Comparison of ENCODE assay signal across 8 cellular contexts in the genomic region with DNA sequence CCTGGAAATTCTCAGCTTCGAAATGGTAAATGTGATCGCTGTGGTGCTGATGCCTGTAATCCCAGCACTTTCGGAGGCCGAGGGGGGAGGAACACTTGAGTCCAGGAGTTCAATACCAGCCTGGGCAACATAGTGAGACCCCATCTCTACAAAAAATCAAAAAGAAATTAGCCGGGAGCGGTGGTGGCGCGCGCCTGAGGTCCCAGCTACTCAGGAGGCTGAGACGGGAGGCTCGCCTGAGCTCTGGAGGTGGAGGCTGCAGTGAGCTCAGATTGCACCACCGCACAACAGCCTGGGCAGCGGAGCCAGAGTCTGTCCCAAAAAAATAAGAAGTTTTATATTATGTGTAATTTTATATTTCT. TPM values are rescaled to one million over a fixed set of nuclear protein-coding genes. Genes with fewer than 3 reads are reported as not detected.
DNase-seq lines count a peak whose midpoint lies in the region; ATAC-seq and TF ChIP-seq lines count a peak whose summit lies in the region.

No MANE protein-coding gene starts in this region.

- H3K79me1 ChIP-seq in trophoblast cell (ENCODE audit: low read length) = peaks cover 12% of the 10 kb centered on the region

- H2BK120ac ChIP-seq in trophoblast cell (ENCODE audit: insufficient read depth, low read length, poor library complexity) = no peak overlapping the region

- peak overlapping the region; percentile 34 for H2BK5ac ChIP-seq in trophoblast cell (ENCODE audit: low read depth, low read length, poor library complexity)

- peak overlapping the region; percentile 87 for H4K12ac ChIP-seq in trophoblast cell (ENCODE audit: low read depth, low read length)

- peak overlapping the region; percentile 95 for H4K91ac ChIP-seq in trophoblast cell (ENCODE audit: low read depth, low read length)

- H3K9me3 ChIP-seq in DOHH2 (ENCODE audit: control insufficient read depth, insufficient read depth, low read length) (no peaks in the 10 kb centered on the region), Panc1 (ENCODE audit: control insufficient read depth, insufficient read depth, low read depth, low read length) (no peaks in the 10 kb centered on the region), esophagus muscularis mucosa (no peaks in the 10 kb centered on the region), trophoblast cell (ENCODE audit: insufficient read depth, low read depth, low read length) (peaks cover 2% of the 10 kb centered on the region)

- POLR2A ChIA-PET in Panc1 (lab: Charles Lee) = interaction anchor here (0.5 to 1.0 kb wide), 2 partner anchors 24 to 91 kb away, joined by 3 to 8 read pairs; no protein-coding TSS in a partner anchor

- H3K4ac ChIP-seq in trophoblast cell (ENCODE audit: low read depth, low read length) = peak overlapping the region; percentile 96

- H3K36me3 ChIP-seq in DOHH2 (ENCODE audit: control insufficient read depth, low read length) (peaks cover 59% of the 10 kb centered on the region), Panc1 (ENCODE audit: control insufficient read depth, insufficient read depth, low read length) (peaks cover 8% of the 10 kb centered on the region), esophagus muscularis mucosa (peaks cover 12 to 39% (median 37%) of the 10 kb centered on the region in 4 donors), trophoblast cell (ENCODE audit: control insufficient read depth in 1 of 2, insufficient read depth in 2 of 2, low read length in 2 of 2) (peaks cover 23 to 25% of the 10 kb centered on the region in 2 experiments)

- no peak for DNase-seq in Panc1 (ENCODE audit: low read depth, low spot score)
- no peak for DNase-seq in esophagus muscularis mucosa (ENCODE audit: extremely low spot score)
- peak in 1 of 2 donors; percentile 45 for DNase-seq in trophoblast cell
- no peak for DNase-seq in NCI-H774 (lab: John Stamatoyannopoulos, UW)
- no peak for DNase-seq in NCI-H2029 (lab: John Stamatoyannopoulos, UW)
- DNase-seq in RKO (ENCODE audit: low spot score) = no peak
- DNase-seq in AG08395 (ENCODE audit: low spot score) = no peak

- H3K79me2 ChIP-seq in DOHH2 (ENCODE audit: control insufficient read depth, low read length) (peaks cover 63% of the 10 kb centered on the region), trophoblast cell (ENCODE audit: control insufficient read depth, insufficient read depth, low read length, poor library complexity) (peaks cover 17% of the 10 kb centered on the region)

- TF ChIP-seq EP300 in esophagus muscularis mucosa (IDR thresholded peaks at IDR 0.05) = no peak

- peak overlapping the region; percentile 93 for H3K9ac ChIP-seq in trophoblast cell (ENCODE audit: low read length)

- no TSS peak for BruUV-seq in Panc1 (replicated peaks; lab: Mats Ljungman, UMichigan)

- no peak for ATAC-seq in Panc1

- H3K4me2 ChIP-seq in DOHH2 (ENCODE audit: low read length) = peak overlapping the region; percentile 83
- H3K4me2 ChIP-seq in trophoblast cell (ENCODE audit: low read length) = peak overlapping the region; percentile 55

- H3K27me3 ChIP-seq in DOHH2 (ENCODE audit: control insufficient read depth, low read length) = no peaks in the 10 kb centered on the region
- H3K27me3 ChIP-seq in Panc1 (ENCODE audit: control insufficient read depth, insufficient read depth, low read length) = no peaks in the 10 kb centered on the region
- no peaks in the 10 kb centered on the region for H3K27me3 ChIP-seq in esophagus muscularis mucosa
- no peaks in the 10 kb centered on the region for H3K27me3 ChIP-seq in trophoblast cell (ENCODE audit: insufficient read depth, low read length)

- H3K4me1 ChIP-seq in DOHH2 (ENCODE audit: control insufficient read depth, low read length) = peaks cover 17% of the 10 kb centered on the region
- H3K4me1 ChIP-seq in Panc1 (ENCODE audit: control insufficient read depth, insufficient read depth, low read length) = peaks cover 27% of the 10 kb centered on the region
- H3K4me1 ChIP-seq in esophagus muscularis mucosa = peaks cover 29 to 49% (median 45%) of the 10 kb centered on the region in 4 donors
- peaks cover 11 to 14% of the 10 kb centered on the region in 2 experiments for H3K4me1 ChIP-seq in trophoblast cell (ENCODE audit: control insufficient read depth in 1 of 2, insufficient read depth in 2 of 2, low read length in 2 of 2)

- H2AK5ac ChIP-seq in trophoblast cell (ENCODE audit: low read length) = peak overlapping the region; percentile 13

- H3F3A ChIP-seq in DOHH2 (ENCODE audit: control insufficient read depth, insufficient read depth) = peaks cover 13% of the 10 kb centered on the region

- H2BK12ac ChIP-seq in trophoblast cell (ENCODE audit: low read length) = no peak overlapping the region

- no peak overlapping the region for H3K18ac ChIP-seq in trophoblast cell (ENCODE audit: low read length)

- intact Hi-C loops in Panc1 (cut with micrococcal nuclease; ENCODE audit: unreplicated experiment) = no loop called here
- intact Hi-C loops in esophagus muscularis mucosa (cut with DNase I) = no loop called here

- no peak overlapping the region for H3K23ac ChIP-seq in trophoblast cell (ENCODE audit: low read length)

- no peak overlapping the region for H2AFZ ChIP-seq in trophoblast cell (ENCODE audit: insufficient read depth, low read length, poor library complexity)

- no peak for TF ChIP-seq POLR2A in esophagus muscularis mucosa (IDR thresholded peaks at IDR 0.05; ENCODE audit: low read depth)

- peak overlapping the region; percentile 93 for H3K4me3 ChIP-seq in DOHH2 (ENCODE audit: low read length)
- peak overlapping the region; percentile 81 to 88 for H3K4me3 ChIP-seq in Panc1 (ENCODE audit: low read depth in 2 of 2, low read length in 2 of 2)
- H3K4me3 ChIP-seq in esophagus muscularis mucosa = peak overlapping the region; percentile 79 to 98 (median 94)
- peak overlapping the region; percentile 91 for H3K4me3 ChIP-seq in trophoblast cell (ENCODE audit: low read depth, low read length)

- in situ Hi-C loops in Panc1 (cut with HindIII; ENCODE audit: low pct_unique_long_range_greater_than_20kb, low sequenced_read_pairs) = no loop called here

- CTCF ChIA-PET in Panc1 (lab: Charles Lee) = no interaction called here

- H4K20me1 ChIP-seq in DOHH2 (ENCODE audit: control insufficient read depth, insufficient read depth, low read depth, low read length) = peaks cover 5% of the 10 kb centered on the region; the same call in 1 of the 2 replicates

- H3K27ac ChIP-seq in DOHH2 (ENCODE audit: low read depth, low read length) (peak overlapping the region; percentile 67), Panc1 (ENCODE audit: low read length) (peak overlapping the region; percentile 96), esophagus muscularis mucosa (replicated peaks in 1 of 4) (peak overlapping the region; percentile 88 to 92 (median 90)), trophoblast cell (ENCODE audit: low read depth, low read length) (peak overlapping the region; percentile 29)

- TF ChIP-seq CTCF in DOHH2 (IDR thresholded peaks at IDR 0.05; ENCODE audit: low read depth, low read length, poor library complexity, severe bottlenecking) = no peak
- no peak for TF ChIP-seq CTCF in Panc1 (IDR thresholded peaks at IDR 0.05)
- no peak for TF ChIP-seq CTCF in esophagus muscularis mucosa (IDR thresholded peaks at IDR 0.05)

- H3K14ac ChIP-seq in trophoblast cell (ENCODE audit: low read length) = peak overlapping the region; percentile 96

- 42% methylated on average over 12 of the region's 13 CpGs for WGBS in esophagus muscularis mucosa
- WGBS in trophoblast cell (ENCODE audit: extremely low coverage, insufficient coverage, insufficient read length) = no CpG with 5 or more reads among the region's 13 CpGs

- H3K9me2 ChIP-seq in DOHH2 (replicated peaks; ENCODE audit: control insufficient read depth, low read length) = no peaks in the 10 kb centered on the region

- H4K8ac ChIP-seq in trophoblast cell (ENCODE audit: low read depth, low read length) = peak overlapping the region; percentile 97

RNA-seq across cellular contexts. Expression of a gene that starts 0.8 kb away (rescaled TPM):
- total RNA-seq in Panc1 (2021; ENCODE audit: unreplicated experiment) (196 TPM), esophagus muscularis mucosa (100 to 1,000 TPM; 144 to 175 (median 155) TPM)
- 252 TPM for polyA plus RNA-seq in Panc1 (2012; ENCODE audit: insufficient read length)
- 147 and 153 TPM in 2 replicates for polyA plus RNA-seq in trophoblast cell (2013)

RNA-seq across cellular contexts. Expression of a gene that starts 8.8 kb away (rescaled TPM):
- total RNA-seq in Panc1 (2021; ENCODE audit: unreplicated experiment) (297 TPM), esophagus muscularis mucosa (100 to 1,000 TPM in 2 of 4 donors, 10 to 100 TPM in 2; 73.4 to 136 (median 108) TPM)
- 235 TPM for polyA plus RNA-seq in Panc1 (2012; ENCODE audit: insufficient read length)
- polyA plus RNA-seq in trophoblast cell (2013) = 113 and 119 TPM in 2 replicates

RNA-seq across cellular contexts. Expression of a gene that starts 13.1 kb away (rescaled TPM):
- total RNA-seq in Panc1 (2021; ENCODE audit: unreplicated experiment) = 1.9 TPM
- 3.7 TPM for polyA plus RNA-seq in Panc1 (2012; ENCODE audit: insufficient read length)
- total RNA-seq in esophagus muscularis mucosa = 10 to 100 TPM in 2 of 4 donors, 1 to 10 TPM in 2; 8.1 to 19.2 (median 9.8) TPM
- polyA plus RNA-seq in trophoblast cell (2013) = 3.1 and 3.5 TPM in 2 replicates

RNA-seq across cellular contexts. Expression of a gene that starts 27.6 kb away (rescaled TPM):
- total RNA-seq in Panc1 (2021; ENCODE audit: unreplicated experiment) = 858 TPM
- 1,549 TPM for polyA plus RNA-seq in Panc1 (2012; ENCODE audit: insufficient read length)
- total RNA-seq in esophagus muscularis mucosa = 100 to 1,000 TPM in 2 of 4 donors, 10 to 100 TPM in 2; 99.7 to 168 (median 116) TPM
- polyA plus RNA-seq in trophoblast cell (2013) = 66.1 and 71.8 TPM in 2 replicates

RNA-seq across cellular contexts. Expression of a gene that starts 32.9 kb away (rescaled TPM):
- total RNA-seq in Panc1 (2021; ENCODE audit: unreplicated experiment) = 335 TPM
- 354 TPM for polyA plus RNA-seq in Panc1 (2012; ENCODE audit: insufficient read length)
- 100 to 1,000 TPM in 3 of 4 donors, 10 to 100 TPM in 1; 98.4 to 152 (median 117) TPM for total RNA-seq in esophagus muscularis mucosa
- 113 and 117 TPM in 2 replicates for polyA plus RNA-seq in trophoblast cell (2013)

Comparison
In these comparisons a context has a peak if more than half of its experiments do, and no peak if none do; other contexts are left out.
1. H3K27ac ChIP-seq: peak in every context shown above with its lines; median percentile 96 in Panc1; 90 in esophagus muscularis mucosa; 67 in DOHH2; 29 in trophoblast cell.